36 cellular contexts compared by ENCODE assay signal in the genomic region with DNA sequence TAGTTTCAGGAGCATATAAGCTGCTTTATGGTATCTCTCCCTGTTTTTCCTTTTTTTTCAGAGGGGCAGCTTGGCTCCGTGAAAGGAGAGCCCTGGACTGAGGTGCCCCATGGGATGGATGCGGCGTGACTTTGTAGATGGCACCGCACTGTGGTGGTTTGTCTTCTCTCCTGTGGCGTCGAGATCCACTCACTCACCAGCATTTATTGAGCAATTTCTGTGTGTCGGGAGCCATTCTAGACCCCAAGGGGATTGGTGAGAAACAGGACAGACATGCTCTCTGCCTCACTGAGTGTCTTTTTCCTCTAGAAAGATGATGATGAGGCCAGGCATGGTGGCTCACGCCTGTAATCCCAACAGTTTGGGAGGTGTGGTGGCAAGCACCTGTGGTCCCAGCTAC. TPM values are rescaled to one million over a fixed set of nuclear protein-coding genes. Genes with fewer than 3 reads are reported as not detected.
"Had no signal": no experiment of that assay in that cellular context is flagged by ENCODE, and none has a peak within 500 bp of the region (broad histone marks: within the 10 kb centered on the region; RNA-seq: fewer than 3 reads in every experiment).

No MANE protein-coding gene starts in this region.

- DNase-seq: activated CD4-positive, alpha-beta memory T cell treated with anti-CD3 and anti-CD28 coated beads, Interleukin-2, amount 10 ng/mL, durations not matched to agents 7 days and 5 days; activated CD4-positive, alpha-beta T cell treated with anti-CD3 and anti-CD28 coated beads for 1 hour; activated CD4-positive, alpha-beta T cell treated with anti-CD3 and anti-CD28 coated beads for 36 hours; activated CD4-positive, alpha-beta T cell treated with anti-CD3 and anti-CD28 coated beads for 48 hours; activated CD4-positive, alpha-beta T cell treated with anti-CD3 and anti-CD28 coated beads, Interleukin-2, amount 10 ng/mL, durations not matched to agents 7 days and 5 days; activated CD4-positive, alpha-beta T cell treated with anti-CD3 and anti-CD28 coated beads, Interleukin-2, amount 50 U/mL, for 48 hours; activated CD4-positive, CD25-positive, alpha-beta regulatory T cell; activated CD8-positive, alpha-beta memory T cell treated with anti-CD3 and anti-CD28 coated beads for 24 hours; activated CD8-positive, alpha-beta memory T cell treated with anti-CD3 and anti-CD28 coated beads, Interleukin-2, amount 10 ng/mL, durations not matched to agents 7 days and 5 days; activated CD8-positive, alpha-beta memory T cell treated with anti-CD3 and anti-CD28 coated beads, Interleukin-2, amount 50 U/mL, for 48 hours; activated CD8-positive, alpha-beta T cell treated with anti-CD3 and anti-CD28 coated beads, Interleukin-2, amount 10 ng/mL, durations not matched to agents 7 days and 5 days; activated effector memory CD4-positive, alpha-beta T cell treated with anti-CD3 and anti-CD28 coated beads, Interleukin-2, amount 50 U/mL, for 16 hours; activated gamma-delta T cell treated with Interleukin-2 at 50 U/mL for 16 hours; activated naive CD4-positive, alpha-beta T cell; activated naive CD4-positive, alpha-beta T cell treated with anti-CD3 and anti-CD28 coated beads for 36 hours; activated naive CD4-positive, alpha-beta T cell treated with anti-CD3 and anti-CD28 coated beads, Interleukin-2, amount 50 U/mL, for 16 hours; activated naive CD8-positive, alpha-beta T cell treated with anti-CD3 and anti-CD28 coated beads, Interleukin-2, amount 10 ng/mL, durations not matched to agents 7 days and 5 days; activated T-cell treated with anti-CD3 and anti-CD28 coated beads, Interleukin-2, amount 50 U/mL, for 24 hours; activated T-cell treated with anti-CD3 and anti-CD28 coated beads, Interleukin-2, amount 50 U/mL, for 48 hours; adrenal gland; amniotic stem cell; aorta; body of pancreas; brain microvascular endothelial cell; central memory CD4-positive, alpha-beta T cell; SW 1271; T-helper 1 cell; T-helper 2 cell; T-helper 9 cell; WERI-Rb-1 had no signal

- H3K4me3 ChIP-seq: adrenal gland, body of pancreas, breast epithelium had no signal

- H3K27ac Mint-ChIP-seq: activated CD4-positive, alpha-beta memory T cell treated with anti-CD3 and anti-CD28 coated beads, Interleukin-2, amount 10 ng/mL, durations not matched to agents 7 days and 5 days; activated CD4-positive, alpha-beta T cell treated with anti-CD3 and anti-CD28 coated beads for 36 hours; activated CD4-positive, alpha-beta T cell treated with anti-CD3 and anti-CD28 coated beads, Interleukin-2, amount 10 ng/mL, durations not matched to agents 7 days and 5 days; activated CD8-positive, alpha-beta memory T cell treated with anti-CD3 and anti-CD28 coated beads, Interleukin-2, amount 10 ng/mL, durations not matched to agents 7 days and 5 days; activated CD8-positive, alpha-beta T cell treated with anti-CD3 and anti-CD28 coated beads, Interleukin-2, amount 10 ng/mL, durations not matched to agents 7 days and 5 days; activated naive CD4-positive, alpha-beta T cell treated with anti-CD3 and anti-CD28 coated beads for 36 hours; activated naive CD8-positive, alpha-beta T cell treated with anti-CD3 and anti-CD28 coated beads, Interleukin-2, amount 10 ng/mL, durations not matched to agents 7 days and 5 days; activated T-cell treated with anti-CD3 and anti-CD28 coated beads, Interleukin-2, amount 50 U/mL, for 24 hours; T-helper 1 cell treated with Interleukin-12 subunit alpha and Interleukin-12 subunit beta and Interleukin-4 antibody, amounts not matched to agents 30 μg/mL and 1 μg/mL, for 36 hours; T-helper 2 cell treated with Interferon-gamma antibody and Interleukin-4, amounts not matched to agents 5 μg/mL and 100 μg/mL, for 36 hours; WTC11 had no signal

- H3K36me3 Mint-ChIP-seq: activated CD8-positive, alpha-beta memory T cell treated with anti-CD3 and anti-CD28 coated beads, Interleukin-2, amount 10 ng/mL, durations not matched to agents 7 days and 5 days; activated naive CD8-positive, alpha-beta T cell treated with anti-CD3 and anti-CD28 coated beads, Interleukin-2, amount 10 ng/mL, durations not matched to agents 7 days and 5 days had no signal

- H3K4me3 Mint-ChIP-seq: activated CD4-positive, alpha-beta memory T cell treated with anti-CD3 and anti-CD28 coated beads, Interleukin-2, amount 10 ng/mL, durations not matched to agents 7 days and 5 days; activated CD4-positive, alpha-beta T cell treated with anti-CD3 and anti-CD28 coated beads for 36 hours; activated CD4-positive, alpha-beta T cell treated with anti-CD3 and anti-CD28 coated beads, Interleukin-2, amount 10 ng/mL, durations not matched to agents 7 days and 5 days; activated CD8-positive, alpha-beta memory T cell treated with anti-CD3 and anti-CD28 coated beads, Interleukin-2, amount 10 ng/mL, durations not matched to agents 7 days and 5 days; activated CD8-positive, alpha-beta T cell treated with anti-CD3 and anti-CD28 coated beads, Interleukin-2, amount 10 ng/mL, durations not matched to agents 7 days and 5 days; activated naive CD4-positive, alpha-beta T cell treated with anti-CD3 and anti-CD28 coated beads for 36 hours; activated naive CD8-positive, alpha-beta T cell treated with anti-CD3 and anti-CD28 coated beads, Interleukin-2, amount 10 ng/mL, durations not matched to agents 7 days and 5 days; activated T-cell treated with anti-CD3 and anti-CD28 coated beads, Interleukin-2, amount 50 U/mL, for 24 hours; T-helper 1 cell treated with Interleukin-12 subunit alpha and Interleukin-12 subunit beta and Interleukin-4 antibody, amounts not matched to agents 30 μg/mL and 1 μg/mL, for 36 hours; T-helper 2 cell treated with Interferon-gamma antibody and Interleukin-4, amounts not matched to agents 5 μg/mL and 100 μg/mL, for 36 hours; WTC11 had no signal

- H3K9me3 Mint-ChIP-seq: activated CD4-positive, alpha-beta memory T cell treated with anti-CD3 and anti-CD28 coated beads, Interleukin-2, amount 10 ng/mL, durations not matched to agents 7 days and 5 days; T-helper 2 cell treated with Interferon-gamma antibody and Interleukin-4, amounts not matched to agents 5 μg/mL and 100 μg/mL, for 36 hours had no signal

- H3K27me3 Mint-ChIP-seq: activated CD4-positive, alpha-beta T cell treated with anti-CD3 and anti-CD28 coated beads, Interleukin-2, amount 10 ng/mL, durations not matched to agents 7 days and 5 days had no signal

- ATAC-seq: activated CD4-positive, alpha-beta T cell treated with anti-CD3 and anti-CD28 coated beads for 36 hours; activated CD4-positive, CD25-positive, alpha-beta regulatory T cell treated with anti-CD3 and anti-CD28 coated beads, Interleukin-2, amount 50 U/mL, for 24 hours; activated CD8-positive, alpha-beta memory T cell treated with anti-CD3 and anti-CD28 coated beads, Interleukin-2, amount 10 ng/mL, durations not matched to agents 7 days and 5 days; activated CD8-positive, alpha-beta T cell treated with anti-CD3 and anti-CD28 coated beads, Interleukin-2, amount 10 ng/mL, durations not matched to agents 7 days and 5 days; activated naive CD4-positive, alpha-beta T cell treated with anti-CD3 and anti-CD28 coated beads, Interleukin-2, amount 50 U/mL, for 72 hours; body of pancreas; WTC11 had no signal

RNA-seq across cellular contexts. Expression of gene PHF21B, which starts 55.9 kb away (rescaled TPM):
- total RNA-seq: activated CD4-positive, alpha-beta memory T cell treated with anti-CD3 and anti-CD28 coated beads, Interleukin-2, amount 10 ng/mL, durations not matched to agents 7 days and 5 days; activated CD4-positive, alpha-beta T cell treated with anti-CD3 and anti-CD28 coated beads for 36 hours; activated CD4-positive, alpha-beta T cell treated with anti-CD3 and anti-CD28 coated beads, Interleukin-2, amount 10 ng/mL, durations not matched to agents 7 days and 5 days; activated naive CD4-positive, alpha-beta T cell treated with anti-CD3 and anti-CD28 coated beads for 36 hours; activated naive CD8-positive, alpha-beta T cell treated with anti-CD3 and anti-CD28 coated beads, Interleukin-2, amount 10 ng/mL, durations not matched to agents 7 days and 5 days had no signal
- polyA plus RNA-seq: aorta had no signal
